35 cellular contexts compared by ENCODE assay signal in the genomic region with DNA sequence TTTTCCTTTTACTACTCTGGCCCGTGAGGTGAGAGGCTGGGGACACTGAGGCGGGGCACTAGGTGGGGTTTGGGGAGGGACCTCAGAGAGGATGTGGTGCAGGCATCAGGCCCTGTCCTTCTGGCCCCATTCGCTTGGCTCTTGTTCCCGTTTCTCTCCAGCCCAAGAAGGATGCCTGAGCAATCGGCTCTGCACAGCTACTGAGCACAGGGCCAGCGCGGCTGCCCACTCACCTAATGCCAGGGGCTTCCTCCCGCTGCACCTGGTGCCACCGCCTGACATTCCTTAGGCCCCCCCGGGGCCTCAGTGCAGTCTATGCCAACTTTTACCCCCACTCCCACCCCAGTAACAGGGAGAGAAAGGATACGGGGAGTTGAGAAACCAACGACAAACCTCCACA. TPM values are rescaled to one million over a fixed set of nuclear protein-coding genes. Genes with fewer than 3 reads are reported as not detected.
"Had no signal": no experiment of that assay in that cellular context is flagged by ENCODE, and none has a peak within 500 bp of the region (broad histone marks: within the 10 kb centered on the region; RNA-seq: fewer than 3 reads in every experiment).

No MANE protein-coding gene starts in this region.

- ATAC-seq: activated CD8-positive, alpha-beta T cell treated with anti-CD3 and anti-CD28 coated beads for 36 hours; activated naive CD4-positive, alpha-beta T cell treated with anti-CD3 and anti-CD28 coated beads, Interleukin-2, amount 50 U/mL, for 72 hours; activated T-cell treated with anti-CD3 and anti-CD28 coated beads, Interleukin-2, amount 50 U/mL, for 4 hours; activated T-cell treated with anti-CD3 and anti-CD28 coated beads, Interleukin-2, amount 50 U/mL, for 72 hours; activated T-helper 17 cell treated with anti-CD3 and anti-CD28 coated beads, Interleukin-2, amount 50 U/mL, for 72 hours; body of pancreas had no signal

- H3K4me3 ChIP-seq: adrenal gland, body of pancreas, breast epithelium had no signal

- H3K36me3 ChIP-seq: adrenal gland, brain microvascular endothelial cell, breast epithelium had no signal

- H3K27ac ChIP-seq: adrenal gland, body of pancreas, brain microvascular endothelial cell, breast epithelium, VCaP had no signal

- DNase-seq: activated B cell treated with CpG ODN at 0.5 μM for 24 hours; activated CD4-positive, alpha-beta memory T cell treated with anti-CD3 and anti-CD28 coated beads for 36 hours; activated CD4-positive, alpha-beta T cell treated with anti-CD3 and anti-CD28 coated beads for 4 hours; activated CD4-positive, alpha-beta T cell treated with anti-CD3 and anti-CD28 coated beads, Interleukin-2, amount 10 ng/mL, durations not matched to agents 24 days and 14 days; activated CD4-positive, alpha-beta T cell treated with anti-CD3 and anti-CD28 coated beads, Interleukin-2, amount 50 U/mL, for 1 hour; activated CD4-positive, alpha-beta T cell treated with anti-CD3 and anti-CD28 coated beads, Interleukin-2, amount 50 U/mL, for 4 hours; activated CD4-positive, CD25-positive, alpha-beta regulatory T cell treated with anti-CD3 and anti-CD28 coated beads, Interleukin-2, amount 50 U/mL, for 72 hours; activated CD8-positive, alpha-beta memory T cell treated with anti-CD3 and anti-CD28 coated beads, Interleukin-2, amount 50 U/mL, for 4 hours; activated CD8-positive, alpha-beta T cell treated with anti-CD3 and anti-CD28 coated beads for 36 hours; activated effector memory CD4-positive, alpha-beta T cell treated with anti-CD3 and anti-CD28 coated beads, Interleukin-2, amount 50 U/mL, for 16 hours; activated gamma-delta T cell treated with Interleukin-2 at 50 U/mL for 16 hours; activated naive CD4-positive, alpha-beta T cell; activated naive CD4-positive, alpha-beta T cell treated with anti-CD3 and anti-CD28 coated beads for 36 hours; activated naive CD4-positive, alpha-beta T cell treated with anti-CD3 and anti-CD28 coated beads, Interleukin-2, amount 50 U/mL, for 16 hours; activated naive CD8-positive, alpha-beta T cell treated with anti-CD3 and anti-CD28 coated beads for 36 hours; activated T-cell treated with anti-CD3 and anti-CD28 coated beads for 4 hours; activated T-cell treated with anti-CD3 and anti-CD28 coated beads, Interleukin-2, amount 50 U/mL, for 1 hour; activated T-cell treated with anti-CD3 and anti-CD28 coated beads, Interleukin-2, amount 50 U/mL, for 4 hours; activated T-cell treated with anti-CD3 and anti-CD28 coated beads, Interleukin-2, amount 50 U/mL, for 72 hours; adrenal gland; amniotic stem cell; body of pancreas; brain microvascular endothelial cell; central memory CD4-positive, alpha-beta T cell; T-helper 1 cell; T-helper 2 cell; T-helper 9 cell had no signal

- H3K9me3 ChIP-seq: adrenal gland, body of pancreas, breast epithelium had no signal

- H3K4me1 ChIP-seq: adrenal gland had no signal

RNA-seq across cellular contexts. Expression of a gene that starts 12.5 kb away (rescaled TPM):
- total RNA-seq: activated B cell treated with CpG ODN at 0.5 μM for 24 hours; activated CD4-positive, alpha-beta memory T cell treated with anti-CD3 and anti-CD28 coated beads for 36 hours; activated CD4-positive, alpha-beta T cell treated with anti-CD3 and anti-CD28 coated beads, Interleukin-2, amount 10 ng/mL, durations not matched to agents 24 days and 14 days; activated CD8-positive, alpha-beta memory T cell treated with anti-CD3 and anti-CD28 coated beads for 36 hours; activated CD8-positive, alpha-beta T cell treated with anti-CD3 and anti-CD28 coated beads for 36 hours; activated naive CD4-positive, alpha-beta T cell treated with anti-CD3 and anti-CD28 coated beads for 36 hours; activated naive CD4-positive, alpha-beta T cell treated with anti-CD3 and anti-CD28 coated beads, Interleukin-2, amount 50 U/mL, for 72 hours; activated naive CD8-positive, alpha-beta T cell treated with anti-CD3 and anti-CD28 coated beads for 36 hours; activated T-cell treated with anti-CD3 and anti-CD28 coated beads, Interleukin-2, amount 50 U/mL, for 4 hours; activated T-cell treated with anti-CD3 and anti-CD28 coated beads, Interleukin-2, amount 50 U/mL, for 72 hours; activated T-helper 1 cell treated with anti-CD3 and anti-CD28 coated beads, Interleukin-12 subunit alpha, Interleukin-12 subunit beta, Interleukin-2, Interleukin-4 antibody, amounts not matched to agents 30 ng/mL and 10 ng/mL and 1 ng/mL, durations not matched to agents 14 hours and 24 hours and 36 hours; activated T-helper 17 cell treated with anti-CD3 and anti-CD28 coated beads, Interleukin-2, amount 50 U/mL, for 72 hours; astrocyte; body of pancreas had no signal
- polyA plus RNA-seq: aorta had no signal
